Comparison of ENCODE assay signal across 1 cellular context in genomic region chr3:103459815-103460214, GRCh38.
TF ChIP-seq lines count a peak whose summit lies in the region.

No MANE protein-coding gene starts in this region.

TF ChIP-seq in H1, 55 proteins besides CTCF, POLR2A, EP300 and RAD21 (continued from another document):
- TF ChIP-seq NANOG (IDR thresholded peaks at IDR 0.05; ENCODE audit: insufficient read depth, low read depth, low read length, poor library complexity, severe bottlenecking): no peak
- no peak for TF ChIP-seq KDM1A (IDR thresholded peaks at IDR 0.05; ENCODE audit: borderline replicate concordance, low read length)
- no peak for TF ChIP-seq POLR2AphosphoS5 (IDR thresholded peaks at IDR 0.05; ENCODE audit: low read depth, low read length)
- no peak for TF ChIP-seq EGR1 (IDR thresholded peaks at IDR 0.05; ENCODE audit: borderline replicate concordance, low read depth, low read length)
- TF ChIP-seq, protein P1, sequence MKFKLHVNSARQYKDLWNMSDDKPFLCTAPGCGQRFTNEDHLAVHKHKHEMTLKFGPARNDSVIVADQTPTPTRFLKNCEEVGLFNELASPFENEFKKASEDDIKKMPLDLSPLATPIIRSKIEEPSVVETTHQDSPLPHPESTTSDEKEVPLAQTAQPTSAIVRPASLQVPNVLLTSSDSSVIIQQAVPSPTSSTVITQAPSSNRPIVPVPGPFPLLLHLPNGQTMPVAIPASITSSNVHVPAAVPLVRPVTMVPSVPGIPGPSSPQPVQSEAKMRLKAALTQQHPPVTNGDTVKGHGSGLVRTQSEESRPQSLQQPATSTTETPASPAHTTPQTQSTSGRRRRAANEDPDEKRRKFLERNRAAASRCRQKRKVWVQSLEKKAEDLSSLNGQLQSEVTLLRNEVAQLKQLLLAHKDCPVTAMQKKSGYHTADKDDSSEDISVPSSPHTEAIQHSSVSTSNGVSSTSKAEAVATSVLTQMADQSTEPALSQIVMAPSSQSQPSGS (IDR thresholded peaks at IDR 0.05; ENCODE audit: low read length): no peak
